ENCODE assay signal across 1 cellular context in the genomic region with DNA sequence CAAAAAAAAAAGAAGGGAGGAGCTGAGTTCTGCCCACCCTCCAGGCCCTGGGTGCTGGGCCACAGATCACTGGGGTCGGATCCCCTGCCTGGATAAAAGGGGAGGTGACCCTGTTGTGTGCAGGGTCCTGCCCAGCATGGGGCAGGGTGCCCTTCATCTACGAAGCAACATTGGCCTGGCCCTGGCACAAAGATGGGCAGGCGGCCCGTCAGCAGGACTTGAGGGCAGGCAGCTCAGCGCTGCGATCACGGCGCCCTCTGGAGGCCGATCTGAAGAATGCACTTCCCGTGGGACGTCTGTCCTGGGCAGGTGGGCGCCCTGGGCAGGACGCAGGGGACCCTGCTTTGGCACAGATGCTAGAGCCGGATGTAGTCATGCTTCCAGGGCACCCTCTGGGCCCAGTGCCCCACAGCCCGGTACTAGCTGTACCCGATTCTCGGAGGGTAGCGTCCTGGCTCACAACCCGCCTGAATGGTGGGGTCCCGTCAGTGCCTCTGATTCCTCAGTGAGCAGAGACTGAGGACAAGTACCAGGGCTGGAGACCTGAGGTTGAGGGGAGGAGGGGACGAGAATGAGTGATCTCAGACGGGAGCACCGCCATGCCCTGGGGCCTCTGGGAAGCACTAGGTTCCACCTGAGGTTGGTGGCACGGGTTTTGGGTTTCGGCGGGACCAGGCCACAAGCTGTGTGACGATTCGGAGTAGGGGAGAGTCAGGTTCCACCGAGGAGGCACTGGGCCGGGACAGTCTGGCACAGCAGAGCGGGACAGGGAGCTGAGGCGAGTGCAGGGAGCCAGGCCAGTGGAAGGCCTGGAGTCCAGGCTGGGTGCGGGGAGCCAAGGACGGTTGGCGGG.
TF ChIP-seq lines count a peak whose summit lies in the region.

No MANE protein-coding gene starts in this region.

TF ChIP-seq in K562, 482 proteins besides CTCF, POLR2A, EP300 and RAD21 (continued from another document and continues in another):
- TF ChIP-seq, protein P1, sequence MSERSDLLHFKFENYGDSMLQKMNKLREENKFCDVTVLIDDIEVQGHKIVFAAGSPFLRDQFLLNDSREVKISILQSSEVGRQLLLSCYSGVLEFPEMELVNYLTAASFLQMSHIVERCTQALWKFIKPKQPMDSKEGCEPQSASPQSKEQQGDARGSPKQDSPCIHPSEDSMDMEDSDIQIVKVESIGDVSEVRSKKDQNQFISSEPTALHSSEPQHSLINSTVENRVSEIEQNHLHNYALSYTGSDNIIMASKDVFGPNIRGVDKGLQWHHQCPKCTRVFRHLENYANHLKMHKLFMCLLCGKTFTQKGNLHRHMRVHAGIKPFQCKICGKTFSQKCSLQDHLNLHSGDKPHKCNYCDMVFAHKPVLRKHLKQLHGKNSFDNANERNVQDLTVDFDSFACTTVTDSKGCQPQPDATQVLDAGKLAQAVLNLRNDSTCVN (CRISPR knock-in tag; IDR thresholded peaks at IDR 0.05) = no peak
- no peak for TF ChIP-seq MBD1 (CRISPR knock-in tag; IDR thresholded peaks at IDR 0.05)
- TF ChIP-seq, protein P2, sequence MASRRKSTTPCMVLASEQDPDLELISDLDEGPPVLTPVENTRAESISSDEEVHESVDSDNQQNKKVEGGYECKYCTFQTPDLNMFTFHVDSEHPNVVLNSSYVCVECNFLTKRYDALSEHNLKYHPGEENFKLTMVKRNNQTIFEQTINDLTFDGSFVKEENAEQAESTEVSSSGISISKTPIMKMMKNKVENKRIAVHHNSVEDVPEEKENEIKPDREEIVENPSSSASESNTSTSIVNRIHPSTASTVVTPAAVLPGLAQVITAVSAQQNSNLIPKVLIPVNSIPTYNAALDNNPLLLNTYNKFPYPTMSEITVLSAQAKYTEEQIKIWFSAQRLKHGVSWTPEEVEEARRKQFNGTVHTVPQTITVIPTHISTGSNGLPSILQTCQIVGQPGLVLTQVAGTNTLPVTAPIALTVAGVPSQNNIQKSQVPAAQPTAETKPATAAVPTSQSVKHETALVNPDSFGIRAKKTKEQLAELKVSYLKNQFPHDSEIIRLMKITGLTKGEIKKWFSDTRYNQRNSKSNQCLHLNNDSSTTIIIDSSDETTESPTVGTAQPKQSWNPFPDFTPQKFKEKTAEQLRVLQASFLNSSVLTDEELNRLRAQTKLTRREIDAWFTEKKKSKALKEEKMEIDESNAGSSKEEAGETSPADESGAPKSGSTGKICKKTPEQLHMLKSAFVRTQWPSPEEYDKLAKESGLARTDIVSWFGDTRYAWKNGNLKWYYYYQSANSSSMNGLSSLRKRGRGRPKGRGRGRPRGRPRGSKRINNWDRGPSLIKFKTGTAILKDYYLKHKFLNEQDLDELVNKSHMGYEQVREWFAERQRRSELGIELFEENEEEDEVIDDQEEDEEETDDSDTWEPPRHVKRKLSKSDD (conservative IDR thresholded peaks at IDR 0.05; ENCODE audit: low read length) = no peak
- no peak for TF ChIP-seq MYNN (IDR thresholded peaks at IDR 0.05)
- no peak for TF ChIP-seq MYNN (CRISPR knock-in tag; IDR thresholded peaks at IDR 0.05)
- no peak for TF ChIP-seq CHAMP1 (IDR thresholded peaks at IDR 0.05)
- no peak for TF ChIP-seq KDM1A (IDR thresholded peaks at IDR 0.05)
- no peak for TF ChIP-seq ETV5 (CRISPR knock-in tag; IDR thresholded peaks at IDR 0.05; ENCODE audit: low read depth)
- peak; percentile 44; the same call in 1 of the 2 replicates for TF ChIP-seq SPI1 (IDR thresholded peaks at IDR 0.05; ENCODE audit: borderline replicate concordance, low read depth, low read length)
- TF ChIP-seq NCOA4 (IDR thresholded peaks at IDR 0.05; ENCODE audit: partially characterized antibody) = no peak
- no peak for TF ChIP-seq XRCC3 (IDR thresholded peaks at IDR 0.05)
- no peak for TF ChIP-seq ZNF3 (CRISPR knock-in tag; IDR thresholded peaks at IDR 0.05)
- TF ChIP-seq CHCHD3 (CRISPR knock-in tag; IDR thresholded peaks at IDR 0.05) = no peak
- TF ChIP-seq ZNF217 (CRISPR knock-in tag; IDR thresholded peaks at IDR 0.05) = no peak
- TF ChIP-seq ATF3 (IDR thresholded peaks at IDR 0.05) = no peak
- TF ChIP-seq ATF3 (CRISPR knock-in tag; conservative IDR thresholded peaks at IDR 0.05) = no peak
- TF ChIP-seq KLF16 (IDR thresholded peaks at IDR 0.05) = 0 out of 2 replicates have a peak, but pooled peaks have one; percentile 16
- TF ChIP-seq RHOXF2B (CRISPR knock-in tag; conservative IDR thresholded peaks at IDR 0.05) = no peak
- TF ChIP-seq, protein P3, sequence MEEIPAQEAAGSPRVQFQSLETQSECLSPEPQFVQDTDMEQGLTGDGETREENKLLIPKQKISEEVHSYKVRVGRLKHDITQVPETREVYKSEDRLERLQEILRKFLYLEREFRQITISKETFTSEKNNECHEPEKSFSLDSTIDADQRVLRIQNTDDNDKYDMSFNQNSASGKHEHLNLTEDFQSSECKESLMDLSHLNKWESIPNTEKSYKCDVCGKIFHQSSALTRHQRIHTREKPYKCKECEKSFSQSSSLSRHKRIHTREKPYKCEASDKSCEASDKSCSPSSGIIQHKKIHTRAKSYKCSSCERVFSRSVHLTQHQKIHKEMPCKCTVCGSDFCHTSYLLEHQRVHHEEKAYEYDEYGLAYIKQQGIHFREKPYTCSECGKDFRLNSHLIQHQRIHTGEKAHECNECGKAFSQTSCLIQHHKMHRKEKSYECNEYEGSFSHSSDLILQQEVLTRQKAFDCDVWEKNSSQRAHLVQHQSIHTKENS (CRISPR knock-in tag; IDR thresholded peaks at IDR 0.05) = no peak
- TF ChIP-seq, protein P4, sequence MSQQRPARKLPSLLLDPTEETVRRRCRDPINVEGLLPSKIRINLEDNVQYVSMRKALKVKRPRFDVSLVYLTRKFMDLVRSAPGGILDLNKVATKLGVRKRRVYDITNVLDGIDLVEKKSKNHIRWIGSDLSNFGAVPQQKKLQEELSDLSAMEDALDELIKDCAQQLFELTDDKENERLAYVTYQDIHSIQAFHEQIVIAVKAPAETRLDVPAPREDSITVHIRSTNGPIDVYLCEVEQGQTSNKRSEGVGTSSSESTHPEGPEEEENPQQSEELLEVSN (IDR thresholded peaks at IDR 0.05; ENCODE audit: borderline replicate concordance in 1 of 2, extremely low read depth in 1 of 2, insufficient read depth in 1 of 2, insufficient read length in 1 of 2, low read depth in 1 of 2, low read length in 1 of 2, poor library complexity in 1 of 2, severe bottlenecking in 1 of 2) = no peak
- no peak for TF ChIP-seq HMGXB4 (CRISPR knock-in tag; IDR thresholded peaks at IDR 0.05)
- TF ChIP-seq ZBTB7A (IDR thresholded peaks at IDR 0.05; ENCODE audit: borderline replicate concordance, control insufficient read depth, low read depth, low read length) = peak; percentile 57; the same call in 1 of the 2 replicates
- TF ChIP-seq PRPF4 (IDR thresholded peaks at IDR 0.05; ENCODE audit: insufficient read depth, low read depth, low read length, poor library complexity, severe bottlenecking) = no peak
- TF ChIP-seq C11orf30 (IDR thresholded peaks at IDR 0.05; ENCODE audit: low read depth) = no peak
- TF ChIP-seq SMC3 (conservative IDR thresholded peaks at IDR 0.05; ENCODE audit: insufficient read depth, low read depth, low read length) = peak; percentile 61; the same call in 1 of the 2 replicates
- TF ChIP-seq DMBX1 (CRISPR knock-in tag; IDR thresholded peaks at IDR 0.05; ENCODE audit: borderline replicate concordance) = no peak
- no peak for TF ChIP-seq CLOCK (CRISPR knock-in tag; IDR thresholded peaks at IDR 0.05; ENCODE audit: borderline replicate concordance)
- TF ChIP-seq, protein P5, sequence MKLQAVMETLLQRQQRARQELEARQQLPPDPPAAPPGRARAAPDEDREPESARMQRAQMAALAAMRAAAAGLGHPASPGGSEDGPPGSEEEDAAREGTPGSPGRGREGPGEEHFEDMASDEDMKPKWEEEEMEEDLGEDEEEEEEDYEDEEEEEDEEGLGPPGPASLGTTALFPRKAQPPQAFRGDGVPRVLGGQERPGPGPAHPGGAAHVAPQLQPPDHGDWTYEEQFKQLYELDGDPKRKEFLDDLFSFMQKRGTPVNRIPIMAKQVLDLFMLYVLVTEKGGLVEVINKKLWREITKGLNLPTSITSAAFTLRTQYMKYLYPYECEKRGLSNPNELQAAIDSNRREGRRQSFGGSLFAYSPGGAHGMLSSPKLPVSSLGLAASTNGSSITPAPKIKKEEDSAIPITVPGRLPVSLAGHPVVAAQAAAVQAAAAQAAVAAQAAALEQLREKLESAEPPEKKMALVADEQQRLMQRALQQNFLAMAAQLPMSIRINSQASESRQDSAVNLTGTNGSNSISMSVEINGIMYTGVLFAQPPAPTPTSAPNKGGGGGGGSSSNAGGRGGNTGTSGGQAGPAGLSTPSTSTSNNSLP (IDR thresholded peaks at IDR 0.05; ENCODE audit: borderline replicate concordance, low read depth, low read length) = no peak
- no peak for TF ChIP-seq RUNX1 (IDR thresholded peaks at IDR 0.05; ENCODE audit: low read depth)
